ENCODE assay signal across 1 cellular context in genomic region chr4:40515398-40516293, GRCh38.
TF ChIP-seq lines count a peak whose summit lies in the region.

No MANE protein-coding gene starts in this region.

TF ChIP-seq in GM12878, 131 proteins besides CTCF, POLR2A, EP300 and RAD21 (continued from another document and continues in another):
- TF ChIP-seq ZNF592 (IDR thresholded peaks at IDR 0.05), result no peak
- TF ChIP-seq PBX3 (IDR thresholded peaks at IDR 0.05; ENCODE audit: insufficient replicate concordance, low read depth, low read length), result no peak
- 0 out of 2 replicates have a peak, but pooled peaks have one; percentile 44 for TF ChIP-seq HDGF (IDR thresholded peaks at IDR 0.05)
- TF ChIP-seq CHD1 (IDR thresholded peaks at IDR 0.05; ENCODE audit: low read depth, low read length), result no peak
- 0 out of 2 replicates have a peak, but pooled peaks have one; percentile 45 for TF ChIP-seq BCL11A (IDR thresholded peaks at IDR 0.05; ENCODE audit: low read depth, low read length)
- TF ChIP-seq STAT1 (conservative IDR thresholded peaks at IDR 0.05), result 0 out of 2 replicates have a peak, but pooled peaks have one; percentile 59
- TF ChIP-seq IRF5 (IDR thresholded peaks at IDR 0.05; ENCODE audit: borderline replicate concordance), result no peak
- peak; percentile 93; the same call in 1 of the 2 replicates for TF ChIP-seq NFXL1 (IDR thresholded peaks at IDR 0.05; ENCODE audit: borderline replicate concordance)
- TF ChIP-seq ETV6 (conservative IDR thresholded peaks at IDR 0.05 in 1 of 2, IDR thresholded peaks at IDR 0.05 in 1 of 2; ENCODE audit: borderline replicate concordance in 1 of 2, low read depth in 1 of 2), result peak in 1 of 2 experiments; percentile 76; a peak in 1 of 4 replicates
- TF ChIP-seq RELB (IDR thresholded peaks at IDR 0.05; ENCODE audit: low read depth), result peak; percentile 44; the same call in 1 of the 2 replicates
- TF ChIP-seq EGR1 (IDR thresholded peaks at IDR 0.05; ENCODE audit: borderline replicate concordance in 1 of 2, low read depth in 2 of 2, low read length in 2 of 2), result peak in 1 of 2 experiments; percentile 66; a peak in 1 of 3 replicates
- peak; percentile 69; the same call in 1 of the 2 replicates for TF ChIP-seq CBX5 (IDR thresholded peaks at IDR 0.05; ENCODE audit: low read depth)
- TF ChIP-seq PML (IDR thresholded peaks at IDR 0.05; ENCODE audit: low read length), result peak; percentile 36; the same call in 1 of the 2 replicates
- no peak for TF ChIP-seq CUX1 (IDR thresholded peaks at IDR 0.05; ENCODE audit: insufficient replicate concordance, low read depth, low read length)
- TF ChIP-seq PKNOX1 (IDR thresholded peaks at IDR 0.05), result peak; percentile 51; the same call in 1 of the 2 replicates
- TF ChIP-seq TBL1XR1 (IDR thresholded peaks at IDR 0.05; ENCODE audit: low read depth, low read length), result peak; percentile 82
- TF ChIP-seq RCOR1 (conservative IDR thresholded peaks at IDR 0.05; ENCODE audit: low read depth, low read length), result no peak
- no peak for TF ChIP-seq EED (IDR thresholded peaks at IDR 0.05; ENCODE audit: low read depth)
- no peak for TF ChIP-seq TCF7 (IDR thresholded peaks at IDR 0.05; ENCODE audit: borderline replicate concordance)
- TF ChIP-seq KAT2A (conservative IDR thresholded peaks at IDR 0.05; ENCODE audit: control insufficient read depth, low read depth, low read length), result no peak
- peak; percentile 70 for TF ChIP-seq ATF2 (IDR thresholded peaks at IDR 0.05; ENCODE audit: low read length)
- TF ChIP-seq ZNF384 (IDR thresholded peaks at IDR 0.05; ENCODE audit: borderline replicate concordance, low read depth, low read length), result no peak
- no peak for TF ChIP-seq BCL3 (IDR thresholded peaks at IDR 0.05; ENCODE audit: borderline replicate concordance, insufficient read depth, low read depth, low read length, poor library complexity, severe bottlenecking)
- TF ChIP-seq ZBTB40 (IDR thresholded peaks at IDR 0.05; ENCODE audit: borderline replicate concordance), result no peak
- TF ChIP-seq BMI1 (IDR thresholded peaks at IDR 0.05; ENCODE audit: borderline replicate concordance), result no peak
